ENCODE assay signal across 18 cellular contexts in genomic region chr10:31071232-31071999, GRCh38. TPM values are rescaled to one million over a fixed set of nuclear protein-coding genes. Genes with fewer than 3 reads are reported as not detected.
DNase-seq lines count a peak whose midpoint lies in the region; ATAC-seq and TF ChIP-seq lines count a peak whose summit lies in the region.
"Had no signal": no experiment of that assay in that cellular context is flagged by ENCODE, and none has a peak within 500 bp of the region (broad histone marks: within the 10 kb centered on the region; RNA-seq: fewer than 3 reads in every experiment).

No MANE protein-coding gene starts in this region.

- DNase-seq in GM03348 (ENCODE audit: low spot score) (peak; percentile 57), ascending aorta (ENCODE audit: low spot score in 2 of 2) (peak; percentile 31 to 85), glomerular visceral epithelial cell (ENCODE audit: extremely low spot score) (peak; percentile 77), gastrocnemius medialis (peak; percentile 30 to 54), caudate nucleus (lab: John Stamatoyannopoulos, UW) (no peak)
- DNase-seq in activated naive CD4-positive, alpha-beta T cell (lab: John Stamatoyannopoulos, UW), result no peak
- DNase-seq: BE2C; dorsolateral prefrontal cortex; GF-D8; hippocampal formation; NCI-H187 treated with DMSO at 0.1 percent for 48 hours; SHP77; stimulated activated CD4-positive, alpha-beta T cell treated with anti-CD3 and anti-CD28 coated beads, Interleukin-2, amount 100 ng/mL, for 48 hours had no signal

- peak; percentile 78 to 88 for ATAC-seq in gastrocnemius medialis
- no peak for ATAC-seq in GM19035 (IDR thresholded peaks at IDR 0.05; ENCODE audit: unreplicated experiment)
- ATAC-seq in GM18517 (IDR thresholded peaks at IDR 0.05; ENCODE audit: unreplicated experiment), result no peak
- ATAC-seq: stimulated activated memory B cell treated with anti-CD40 and anti-IgM and Interleukin-4, amounts not matched to agents 10 μg/mL and 1 μg/mL and 100 μg/mL, for 72 hours had no signal

- in situ Hi-C loops in gastrocnemius medialis (cut with MboI; ENCODE audit: low sequenced_read_pairs in 4 of 4), result loop anchor here in 1 of 4 donors (25.0 kb wide), 1 partner anchor 416 kb away; no protein-coding TSS in a partner anchor

- peak overlapping the region; percentile 82 to 94 for H3K27ac ChIP-seq in ascending aorta
- peak overlapping the region; percentile 49 to 63 (median 54) for H3K27ac ChIP-seq in gastrocnemius medialis
- no peak overlapping the region for H3K27ac ChIP-seq in caudate nucleus (ENCODE audit: low read depth, low read length)
- H3K27ac ChIP-seq: dorsolateral prefrontal cortex, KMS-11, parathyroid adenoma had no signal

- no peak for TF ChIP-seq POLR2A in gastrocnemius medialis (IDR thresholded peaks at IDR 0.05)

- H3K4me3 ChIP-seq in ascending aorta, result peak overlapping the region in 1 of 2 donors; percentile 4
- no peak overlapping the region for H3K4me3 ChIP-seq in gastrocnemius medialis
- H3K4me3 ChIP-seq: dorsolateral prefrontal cortex had no signal

- H3K36me3 ChIP-seq in ascending aorta (no peaks in the 10 kb centered on the region), gastrocnemius medialis (no peaks in the 10 kb centered on the region)
- H3K36me3 ChIP-seq: BE2C had no signal

- H3K27me3 ChIP-seq in ascending aorta (no peaks in the 10 kb centered on the region), gastrocnemius medialis (no peaks in the 10 kb centered on the region)
- H3K27me3 ChIP-seq: BE2C, dorsolateral prefrontal cortex had no signal

- no peaks in the 10 kb centered on the region for H3K9me3 ChIP-seq in ascending aorta
- H3K9me3 ChIP-seq in gastrocnemius medialis, result no peaks in the 10 kb centered on the region
- H3K9me3 ChIP-seq: BE2C had no signal

- TF ChIP-seq CTCF in ascending aorta (IDR thresholded peaks at IDR 0.05) (no peak), gastrocnemius medialis (IDR thresholded peaks at IDR 0.05 in 4 of 5, conservative IDR thresholded peaks at IDR 0.05 in 1 of 5) (no peak)

- intact Hi-C loops in ascending aorta (cut with DNase I), result loop anchor here (1.0 kb wide), 1 partner anchor 39 kb away; no protein-coding TSS in a partner anchor
- intact Hi-C loops in gastrocnemius medialis (cut with DNase I; ENCODE audit: low total_unique reads), result no loop called here

- H3K4me1 ChIP-seq in ascending aorta (peaks cover 13 to 55% of the 10 kb centered on the region in 2 donors), gastrocnemius medialis (peaks cover 6 to 17% of the 10 kb centered on the region in 2 donors)
- H3K4me1 ChIP-seq: BE2C, parathyroid adenoma had no signal

RNA-seq across cellular contexts. Expression of gene ZNF438, which starts 39.8 kb away (rescaled TPM):
- total RNA-seq in ascending aorta (1.7 TPM), gastrocnemius medialis (10 to 100 TPM; 14.4 to 37.0 (median 26.5) TPM)

Comparison
In these comparisons a context has a peak if more than half of its experiments do, and no peak if none do; other contexts are left out.
1. DNase-seq: peak in GM03348 (single experiment), ascending aorta (2 of 2), glomerular visceral epithelial cell (single experiment) and gastrocnemius medialis (2 of 2); none in caudate nucleus (0 of 61) and activated naive CD4-positive, alpha-beta T cell (0 of 4).
2. ATAC-seq: peak in gastrocnemius medialis (2 of 2); none in GM19035 (single experiment) and GM18517 (single experiment).